In the genomic region with DNA sequence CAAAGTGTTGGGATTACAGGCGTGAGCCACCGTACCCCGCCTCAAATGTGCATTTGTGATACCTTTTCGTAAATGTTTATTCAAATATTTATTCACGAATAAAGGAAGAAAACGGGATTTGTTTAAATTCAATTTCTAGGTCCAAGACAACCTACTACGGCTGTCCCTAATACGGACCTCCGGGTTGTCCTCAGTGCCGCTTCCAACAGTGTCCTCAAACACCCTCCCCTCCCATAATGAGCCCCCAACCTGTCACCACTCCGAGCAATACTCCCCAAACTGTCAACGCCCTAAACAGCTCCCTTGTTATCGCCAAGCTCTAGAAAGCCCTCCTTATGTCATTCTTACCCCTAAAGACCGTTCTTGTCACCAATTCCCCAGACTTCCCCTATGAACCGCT, we compare ENCODE assay signal across 8 cellular contexts. TPM values are rescaled to one million over a fixed set of nuclear protein-coding genes. Genes with fewer than 3 reads are reported as not detected.
DNase-seq lines count a peak whose midpoint lies in the region; ATAC-seq and TF ChIP-seq lines count a peak whose summit lies in the region.

No MANE protein-coding gene starts in this region.

- peak; percentile 38 for ATAC-seq in Right ventricle myocardium superior (ENCODE audit: poor library complexity)
- no peak for ATAC-seq in activated CD4-positive, CD25-positive, alpha-beta regulatory T cell treated with anti-CD3 and anti-CD28 coated beads, Interleukin-2, amount 50 U/mL, for 24 hours

- 0 out of 2 replicates have a peak overlapping the region, but pooled peaks have one; percentile 47 for H2AFZ ChIP-seq in OCI-LY1 (ENCODE audit: low read length)

- intact Hi-C loops in Right ventricle myocardium superior (cut with DNase I): no loop called here
- intact Hi-C loops in cardiac septum (cut with DNase I): loop anchor here (5.0 kb wide), 2 partner anchors 48 to 57 kb away; partner anchors contain the start of gene ADAT1
- intact Hi-C loops in ovary (cut with DNase I): loop anchor here in 1 of 4 donors (10.0 kb wide), 1 partner anchor 59 kb away; the partner anchor contains the start of gene ADAT1

- TF ChIP-seq POLR2A in ovary (IDR thresholded peaks at IDR 0.05): no peak

- H3K9me3 ChIP-seq in OCI-LY1 (ENCODE audit: low read length) (no peaks in the 10 kb centered on the region), ovary (no peaks in the 10 kb centered on the region)

- H3K36me3 ChIP-seq in OCI-LY1 (ENCODE audit: insufficient read depth, low read length): peaks cover 32% of the 10 kb centered on the region
- H3K36me3 ChIP-seq in ovary: no peaks in the 10 kb centered on the region

- no peaks in the 10 kb centered on the region for H3F3A ChIP-seq in OCI-LY1 (ENCODE audit: insufficient read depth, low read length)

- peak overlapping the region; percentile 44 for H3K27ac ChIP-seq in OCI-LY1 (ENCODE audit: low read depth, low read length, poor library complexity, severe bottlenecking)
- peak overlapping the region; percentile 59 for H3K27ac ChIP-seq in epithelial cell of prostate
- H3K27ac ChIP-seq in ovary: no peak overlapping the region

- H3K4me3 ChIP-seq in OCI-LY1 (ENCODE audit: low read depth, low read length, poor library complexity, severe bottlenecking): peak overlapping the region; percentile 94
- H3K4me3 ChIP-seq in ovary: peak overlapping the region; percentile 96

- peak overlapping the region; percentile 90; the same call in 1 of the 2 replicates for H3K9ac ChIP-seq in OCI-LY1 (ENCODE audit: low read length)

- H3K9me2 ChIP-seq in OCI-LY1 (ENCODE audit: low read depth, low read length): no peaks in the 10 kb centered on the region

- H3K4me1 ChIP-seq in OCI-LY1 (ENCODE audit: insufficient read depth, low read length, severe bottlenecking): peaks cover 37% of the 10 kb centered on the region
- H3K4me1 ChIP-seq in ovary (ENCODE audit: insufficient read depth): peaks cover 8% of the 10 kb centered on the region

- no peaks in the 10 kb centered on the region for H4K20me1 ChIP-seq in OCI-LY1 (ENCODE audit: insufficient read depth, low read length)

- H3K4me2 ChIP-seq in OCI-LY1 (ENCODE audit: low read length): peak overlapping the region; percentile 89

- H3K27me3 ChIP-seq in OCI-LY1 (ENCODE audit: insufficient read depth, low read length) (no peaks in the 10 kb centered on the region), ovary (no peaks in the 10 kb centered on the region)

- TF ChIP-seq EP300 in ovary (IDR thresholded peaks at IDR 0.05): no peak

- peaks cover 10% of the 10 kb centered on the region; the same call in 1 of the 2 replicates for H3K79me2 ChIP-seq in OCI-LY1 (ENCODE audit: insufficient read depth, low read length)

- no peak for TF ChIP-seq CTCF in OCI-LY1 (IDR thresholded peaks at IDR 0.05; ENCODE audit: low read length)
- no peak for TF ChIP-seq CTCF in ovary (IDR thresholded peaks at IDR 0.05)

- 12 to 20% (median 13%) methylated on average over 15 of the region's 15 CpGs for WGBS in ovary, 3 donors

- DNase-seq in Right ventricle myocardium superior (no peak), cardiac septum (ENCODE audit: low spot score) (no peak), epithelial cell of prostate (ENCODE audit: low read depth, low spot score) (no peak), ovary (no peak), NCI-H1417 (lab: John Stamatoyannopoulos, UW) (no peak), mucosa of gallbladder (ENCODE audit: low spot score) (no peak)

RNA-seq across cellular contexts. Expression of gene GABARAPL2, which starts 0.5 kb away (rescaled TPM):
- total RNA-seq in Right ventricle myocardium superior (239 TPM), cardiac septum (233 TPM), ovary (100 to 1,000 TPM in 4 of 7 donors, 10 to 100 TPM in 3; 77.9 to 114 (median 108) TPM), mucosa of gallbladder (121 TPM)
- polyA plus RNA-seq in ovary: 100 to 1,000 TPM; 161 to 195 TPM

RNA-seq across cellular contexts. Expression of gene TMEM231, which starts 9.6 kb away (rescaled TPM):
- 4.1 TPM for total RNA-seq in Right ventricle myocardium superior
- 8.5 TPM for total RNA-seq in cardiac septum
- total RNA-seq in ovary: 10 to 100 TPM in 6 of 7 donors, 1 to 10 TPM in 1; 9.8 to 36.9 (median 14.8) TPM
- polyA plus RNA-seq in ovary: 10 to 100 TPM in 1 of 2 donors, 1 to 10 TPM in 1; 9.2 to 16.3 TPM
- total RNA-seq in mucosa of gallbladder: 13.9 TPM

RNA-seq across cellular contexts. Expression of gene CHST5, which starts 29.7 kb away (rescaled TPM):
- total RNA-seq in Right ventricle myocardium superior (0.22 TPM), cardiac septum (0.11 TPM), ovary (under 1 TPM; 0.24 to 1.00 (median 0.63) TPM), mucosa of gallbladder (0.63 TPM)
- under 1 TPM in 1 of 2 donors, not detected in 1; 0.08 TPM for polyA plus RNA-seq in ovary

RNA-seq across cellular contexts. Expression of gene ADAT1, which starts 57.4 kb away (rescaled TPM):
- total RNA-seq in Right ventricle myocardium superior (19.3 TPM), cardiac septum (28.0 TPM), ovary (10 to 100 TPM; 25.3 to 45.8 (median 27.7) TPM), mucosa of gallbladder (57.2 TPM)
- polyA plus RNA-seq in ovary: 10 to 100 TPM in 1 of 2 donors, 1 to 10 TPM in 1; 9.5 to 59.8 TPM

Comparison
In these comparisons a context has a peak if more than half of its experiments do, and no peak if none do; other contexts are left out.
1. H3K27ac ChIP-seq: peak in OCI-LY1 (single experiment) and epithelial cell of prostate (single experiment); none in ovary (0 of 2).